In genomic region chr11:118921121-118921928, GRCh38 we compare ENCODE assay signal across 1 cellular context.
TF ChIP-seq lines count a peak whose summit lies in the region.

No MANE protein-coding gene starts in this region.

TF ChIP-seq in HepG2, 621 proteins besides CTCF, POLR2A, EP300 and RAD21 (continued from another document and continues in another):
- no peak for TF ChIP-seq SMAD9 (CRISPR knock-in tag; IDR thresholded peaks at IDR 0.05)
- TF ChIP-seq JUN (CRISPR knock-in tag; IDR thresholded peaks at IDR 0.05): no peak
- TF ChIP-seq CENPT (CRISPR knock-in tag; IDR thresholded peaks at IDR 0.05; ENCODE audit: low read depth): no peak
- TF ChIP-seq MTF2 (CRISPR knock-in tag; IDR thresholded peaks at IDR 0.05; ENCODE audit: borderline replicate concordance): 0 out of 2 replicates have a peak, but pooled peaks have one; percentile 42
- TF ChIP-seq HNF1B (CRISPR knock-in tag; IDR thresholded peaks at IDR 0.05): peak; percentile 35; the same call in 1 of the 2 replicates
- TF ChIP-seq ZBTB26 (CRISPR knock-in tag; IDR thresholded peaks at IDR 0.05; ENCODE audit: borderline replicate concordance): peak; percentile 41; the same call in 1 of the 2 replicates
- no peak; the same call in 1 of the 2 replicates for TF ChIP-seq THAP9 (CRISPR knock-in tag; IDR thresholded peaks at IDR 0.05; ENCODE audit: borderline replicate concordance)
- peak; percentile 85 for TF ChIP-seq RARA (CRISPR knock-in tag; IDR thresholded peaks at IDR 0.05)
- peak; percentile 49 for TF ChIP-seq KMT2A (CRISPR knock-in tag; IDR thresholded peaks at IDR 0.05)
- no peak for TF ChIP-seq ZNF329 (CRISPR knock-in tag; IDR thresholded peaks at IDR 0.05; ENCODE audit: low read depth)
- TF ChIP-seq PCBP1 (IDR thresholded peaks at IDR 0.05; ENCODE audit: borderline replicate concordance, low read depth, low read length): no peak
- peak; percentile 41; the same call in 1 of the 2 replicates for TF ChIP-seq ZNF770 (CRISPR knock-in tag; IDR thresholded peaks at IDR 0.05)
- no peak for TF ChIP-seq MZF1 (CRISPR knock-in tag; IDR thresholded peaks at IDR 0.05; ENCODE audit: borderline replicate concordance)
- TF ChIP-seq EED (CRISPR knock-in tag; IDR thresholded peaks at IDR 0.05): no peak
- TF ChIP-seq MXD4 (CRISPR knock-in tag; IDR thresholded peaks at IDR 0.05): no peak
- no peak for TF ChIP-seq ZNF7 (CRISPR knock-in tag; IDR thresholded peaks at IDR 0.05)
- TF ChIP-seq ZKSCAN1 (IDR thresholded peaks at IDR 0.05; ENCODE audit: low read length): no peak
- peak; percentile 60; the same call in 1 of the 2 replicates for TF ChIP-seq FOXO1 (CRISPR knock-in tag; IDR thresholded peaks at IDR 0.05)
- TF ChIP-seq POGZ (CRISPR knock-in tag; IDR thresholded peaks at IDR 0.05): no peak
- no peak for TF ChIP-seq SSRP1 (CRISPR knock-in tag; IDR thresholded peaks at IDR 0.05)
- TF ChIP-seq MAF1 (CRISPR knock-in tag; IDR thresholded peaks at IDR 0.05; ENCODE audit: borderline replicate concordance): no peak
- no peak for TF ChIP-seq MTA1 (CRISPR knock-in tag; IDR thresholded peaks at IDR 0.05; ENCODE audit: borderline replicate concordance)
- TF ChIP-seq ZNF33A (CRISPR knock-in tag; IDR thresholded peaks at IDR 0.05; ENCODE audit: borderline replicate concordance): no peak
- TF ChIP-seq SOX6 (IDR thresholded peaks at IDR 0.05): no peak
- peak; percentile 81 for TF ChIP-seq SOX6 (CRISPR knock-in tag; IDR thresholded peaks at IDR 0.05)
- TF ChIP-seq NBN (conservative IDR thresholded peaks at IDR 0.05): no peak
- no peak for TF ChIP-seq ZNF530 (CRISPR knock-in tag; IDR thresholded peaks at IDR 0.05; ENCODE audit: low read depth)
- TF ChIP-seq U2AF1 (optimal IDR thresholded peaks at IDR 0.05; ENCODE audit: low read depth, low read length): no peak
- TF ChIP-seq ZNF136 (CRISPR knock-in tag; IDR thresholded peaks at IDR 0.05; ENCODE audit: low read depth): 0 out of 2 replicates have a peak, but pooled peaks have one; percentile 32
- no peak for TF ChIP-seq CHCHD3 (CRISPR knock-in tag; IDR thresholded peaks at IDR 0.05)
- TF ChIP-seq ZNF207 (IDR thresholded peaks at IDR 0.05; ENCODE audit: borderline replicate concordance): no peak
- no peak; the same call in 1 of the 2 replicates for TF ChIP-seq BORCS8-MEF2B (CRISPR knock-in tag; IDR thresholded peaks at IDR 0.05)
- peak; percentile 65; the same call in 1 of the 2 replicates for TF ChIP-seq KDM4B (CRISPR knock-in tag; IDR thresholded peaks at IDR 0.05)
- no peak for TF ChIP-seq KAT2B (IDR thresholded peaks at IDR 0.05; ENCODE audit: borderline replicate concordance, low read depth, low read length)
- no peak for TF ChIP-seq NRL (CRISPR knock-in tag; IDR thresholded peaks at IDR 0.05; ENCODE audit: borderline replicate concordance)
- TF ChIP-seq HHEX (CRISPR knock-in tag; IDR thresholded peaks at IDR 0.05): no peak
- no peak for TF ChIP-seq MBNL3 (CRISPR knock-in tag; conservative IDR thresholded peaks at IDR 0.05)
- no peak for TF ChIP-seq TP53 (CRISPR knock-in tag; conservative IDR thresholded peaks at IDR 0.05)
- TF ChIP-seq ZNF878 (CRISPR knock-in tag; IDR thresholded peaks at IDR 0.05): no peak
- no peak for TF ChIP-seq PHF20 (CRISPR knock-in tag; IDR thresholded peaks at IDR 0.05)
- peak; percentile 56 for TF ChIP-seq ZNF407 (CRISPR knock-in tag; IDR thresholded peaks at IDR 0.05; ENCODE audit: not compliant biosample characterization)
- no peak for TF ChIP-seq AKNA (CRISPR knock-in tag; IDR thresholded peaks at IDR 0.05; ENCODE audit: borderline replicate concordance)
